Comparison of ENCODE assay signal across 15 cellular contexts in the genomic region with DNA sequence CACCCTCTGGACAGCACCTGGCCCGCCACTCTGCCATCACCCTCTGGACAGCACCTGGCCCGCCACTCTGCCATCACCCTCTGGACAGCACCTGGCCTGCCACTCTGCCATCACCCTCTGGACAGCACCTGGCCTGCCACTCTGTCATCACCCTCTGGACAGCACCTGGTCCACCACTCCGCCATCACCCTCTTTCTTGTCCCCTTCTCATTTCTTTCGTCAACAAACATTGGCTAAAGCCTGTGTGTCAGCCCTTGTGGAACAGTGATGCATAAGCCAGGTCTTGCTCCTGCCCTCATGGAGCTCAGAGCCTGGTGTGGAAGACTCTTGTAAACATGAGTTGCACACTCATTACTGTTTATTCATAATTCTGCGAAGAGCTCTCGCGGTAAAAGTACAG. TPM values are rescaled to one million over a fixed set of nuclear protein-coding genes. Genes with fewer than 3 reads are reported as not detected.
DNase-seq lines count a peak whose midpoint lies in the region; ATAC-seq and TF ChIP-seq lines count a peak whose summit lies in the region.
"Had no signal": no experiment of that assay in that cellular context is flagged by ENCODE, and none has a peak within 500 bp of the region (broad histone marks: within the 10 kb centered on the region; RNA-seq: fewer than 3 reads in every experiment).

No MANE protein-coding gene starts in this region.

- H3K36me3 ChIP-seq in gastrocnemius medialis, result no peaks in the 10 kb centered on the region

- H3K27ac ChIP-seq in foreskin keratinocyte, result no peak overlapping the region
- no peak overlapping the region for H3K27ac ChIP-seq in gastrocnemius medialis

- H3K4me1 Mint-ChIP-seq in activated CD4-positive, alpha-beta T cell treated with anti-CD3 and anti-CD28 coated beads, Interleukin-2, amount 10 ng/mL, durations not matched to agents 7 days and 5 days, result peaks cover 72% of the 10 kb centered on the region
- H3K4me1 Mint-ChIP-seq in T-cell, result peaks cover 65 to 76% (median 65%) of the 10 kb centered on the region in 3 donors
- peaks cover 40 to 48% of the 10 kb centered on the region in 2 donors for H3K4me1 Mint-ChIP-seq in effector memory CD8-positive, alpha-beta T cell (ENCODE audit: low read depth in 2 of 2)
- H3K4me1 Mint-ChIP-seq in stimulated activated effector memory CD8-positive, alpha-beta T cell treated with anti-CD3 and anti-CD28 coated beads, Interleukin-12 subunit alpha, Interleukin-12 subunit beta, amount 100 ng/mL, for 72 hours, result peaks cover 62% of the 10 kb centered on the region

- intact Hi-C loops in gastrocnemius medialis (cut with DNase I; ENCODE audit: low total_unique reads) (loop anchor here (2.0 kb wide), 1 partner anchor 21 kb away; no protein-coding TSS in a partner anchor), lower leg skin (cut with DNase I; ENCODE audit: low total_unique reads) (no loop called here)

- peak overlapping the region; percentile 71 for H3K27ac Mint-ChIP-seq in activated CD4-positive, alpha-beta T cell treated with anti-CD3 and anti-CD28 coated beads, Interleukin-2, amount 10 ng/mL, durations not matched to agents 7 days and 5 days
- peak overlapping the region; percentile 78 to 87 for H3K27ac Mint-ChIP-seq in T-cell
- peak overlapping the region; percentile 91 to 97 for H3K27ac Mint-ChIP-seq in effector memory CD8-positive, alpha-beta T cell
- H3K27ac Mint-ChIP-seq in stimulated activated effector memory CD8-positive, alpha-beta T cell treated with anti-CD3 and anti-CD28 coated beads, Interleukin-12 subunit alpha, Interleukin-12 subunit beta, amount 100 ng/mL, for 72 hours, result no peak overlapping the region

- H3K9me3 ChIP-seq in gastrocnemius medialis, result no peaks in the 10 kb centered on the region

- H3K4me3 ChIP-seq in gastrocnemius medialis (no peak overlapping the region), lower leg skin (ENCODE audit: low read depth, poor library complexity, severe bottlenecking) (no peak overlapping the region)

- 90 to 95% methylated on average over 7 of the region's 7 CpGs for WGBS in lower leg skin, 2 donors

- in situ Hi-C loops in gastrocnemius medialis (cut with MboI; ENCODE audit: low sequenced_read_pairs in 4 of 4), result no loop called here

- H3K9me3 Mint-ChIP-seq in activated CD4-positive, alpha-beta T cell treated with anti-CD3 and anti-CD28 coated beads, Interleukin-2, amount 10 ng/mL, durations not matched to agents 7 days and 5 days, result peaks cover 3% of the 10 kb centered on the region
- no peaks in the 10 kb centered on the region for H3K9me3 Mint-ChIP-seq in T-cell
- H3K9me3 Mint-ChIP-seq in effector memory CD8-positive, alpha-beta T cell, result no peaks in the 10 kb centered on the region
- no peaks in the 10 kb centered on the region for H3K9me3 Mint-ChIP-seq in stimulated activated effector memory CD8-positive, alpha-beta T cell treated with anti-CD3 and anti-CD28 coated beads, Interleukin-12 subunit alpha, Interleukin-12 subunit beta, amount 100 ng/mL, for 72 hours

- no peak for TF ChIP-seq CTCF in foreskin keratinocyte (conservative IDR thresholded peaks at IDR 0.05)
- no peak for TF ChIP-seq CTCF in gastrocnemius medialis (IDR thresholded peaks at IDR 0.05 in 4 of 5, conservative IDR thresholded peaks at IDR 0.05 in 1 of 5)
- TF ChIP-seq CTCF in lower leg skin (IDR thresholded peaks at IDR 0.05), result no peak

- H3K36me3 Mint-ChIP-seq in activated CD4-positive, alpha-beta T cell treated with anti-CD3 and anti-CD28 coated beads, Interleukin-2, amount 10 ng/mL, durations not matched to agents 7 days and 5 days (ENCODE audit: low read depth), result peaks cover 4% of the 10 kb centered on the region
- no peaks in the 10 kb centered on the region for H3K36me3 Mint-ChIP-seq in T-cell
- H3K36me3 Mint-ChIP-seq in effector memory CD8-positive, alpha-beta T cell (ENCODE audit: insufficient read depth), result peaks cover 2% of the 10 kb centered on the region
- peaks cover 7% of the 10 kb centered on the region for H3K36me3 Mint-ChIP-seq in stimulated activated effector memory CD8-positive, alpha-beta T cell treated with anti-CD3 and anti-CD28 coated beads, Interleukin-12 subunit alpha, Interleukin-12 subunit beta, amount 100 ng/mL, for 72 hours

- TF ChIP-seq POLR2A in gastrocnemius medialis (IDR thresholded peaks at IDR 0.05), result no peak
- no peak for TF ChIP-seq POLR2A in lower leg skin (IDR thresholded peaks at IDR 0.05)

- H3K27me3 ChIP-seq in foreskin keratinocyte (no peaks in the 10 kb centered on the region), gastrocnemius medialis (no peaks in the 10 kb centered on the region)

- no peak for DNase-seq in activated CD4-positive, alpha-beta T cell treated with anti-CD3 and anti-CD28 coated beads, Interleukin-2, amount 10 ng/mL, durations not matched to agents 7 days and 5 days
- DNase-seq in activated CD4-positive, alpha-beta T cell treated with anti-CD3 and anti-CD28 coated beads, Interleukin-2, amount 50 U/mL, for 1 hour, result no peak
- DNase-seq in T-cell, result no peak
- no peak for DNase-seq in effector memory CD8-positive, alpha-beta T cell
- no peak for DNase-seq in stimulated activated effector memory CD8-positive, alpha-beta T cell treated with anti-CD3 and anti-CD28 coated beads, Interleukin-12 subunit alpha, Interleukin-12 subunit beta, amount 100 ng/mL, for 72 hours (ENCODE audit: low spot score in 2 of 2)
- DNase-seq in foreskin keratinocyte, result no peak
- DNase-seq in gastrocnemius medialis, result no peak
- DNase-seq in lower leg skin (ENCODE audit: low spot score in 2 of 2), result no peak
- DNase-seq: activated CD4-positive, CD25-positive, alpha-beta regulatory T cell treated with anti-CD3 and anti-CD28 coated beads, Interleukin-2, amount 50 U/mL, for 72 hours; dermis blood vessel endothelial cell; GF-D8; hippocampal formation; NCI-H1694; NCI-H524; SW 1271 had no signal

- POLR2A ChIA-PET in activated CD4-positive, alpha-beta T cell treated with anti-CD3 and anti-CD28 coated beads, Interleukin-2, amount 10 ng/mL, durations not matched to agents 7 days and 5 days (lab: Charles Lee), result no interaction called here
- POLR2A ChIA-PET in T-cell (lab: Charles Lee), result interaction anchor here in 1 of 2 donors (0.7 kb wide), 1 partner anchor 34 kb away, joined by 6 read pairs; no protein-coding TSS in a partner anchor

- peaks cover 6% of the 10 kb centered on the region for H3K4me1 ChIP-seq in foreskin keratinocyte
- peaks cover 30 to 32% of the 10 kb centered on the region in 2 donors for H3K4me1 ChIP-seq in gastrocnemius medialis

- no peak overlapping the region for H3K4me3 Mint-ChIP-seq in activated CD4-positive, alpha-beta T cell treated with anti-CD3 and anti-CD28 coated beads, Interleukin-2, amount 10 ng/mL, durations not matched to agents 7 days and 5 days
- H3K4me3 Mint-ChIP-seq in T-cell, result peak overlapping the region; percentile 57 to 71 (median 69)
- peak overlapping the region; percentile 21 to 84 for H3K4me3 Mint-ChIP-seq in effector memory CD8-positive, alpha-beta T cell
- H3K4me3 Mint-ChIP-seq in stimulated activated effector memory CD8-positive, alpha-beta T cell treated with anti-CD3 and anti-CD28 coated beads, Interleukin-12 subunit alpha, Interleukin-12 subunit beta, amount 100 ng/mL, for 72 hours, result peak overlapping the region; percentile 66

- H3K27me3 Mint-ChIP-seq in activated CD4-positive, alpha-beta T cell treated with anti-CD3 and anti-CD28 coated beads, Interleukin-2, amount 10 ng/mL, durations not matched to agents 7 days and 5 days, result peaks cover 2% of the 10 kb centered on the region
- H3K27me3 Mint-ChIP-seq in T-cell, result no peaks in the 10 kb centered on the region
- no peaks in the 10 kb centered on the region for H3K27me3 Mint-ChIP-seq in effector memory CD8-positive, alpha-beta T cell

- CTCF ChIA-PET in activated CD4-positive, alpha-beta T cell treated with anti-CD3 and anti-CD28 coated beads, Interleukin-2, amount 10 ng/mL, durations not matched to agents 7 days and 5 days (lab: Charles Lee), result interaction anchor here (0.9 to 1.9 kb wide), 5 partner anchors 9 to 36 kb away, joined by 3 to 6 read pairs (median 3); partner anchors contain the start of gene CDK5R1
- CTCF ChIA-PET in T-cell (lab: Charles Lee), result interaction anchor here (0.6 to 1.5 kb wide), 5 partner anchors 8 to 74 kb away, joined by 3 to 7 read pairs (median 3); partner anchors contain the start of gene PSMD11 (in 1 of the 2)

- no peak for ATAC-seq in T-cell (replicated peaks in 1 of 4)
- ATAC-seq in effector memory CD8-positive, alpha-beta T cell (replicated peaks), result no peak
- ATAC-seq in stimulated activated effector memory CD8-positive, alpha-beta T cell treated with anti-CD3 and anti-CD28 coated beads, Interleukin-12 subunit alpha, Interleukin-12 subunit beta, amount 100 ng/mL, for 72 hours, result no peak
- ATAC-seq in foreskin keratinocyte, result no peak
- ATAC-seq in gastrocnemius medialis, result no peak

RNA-seq across cellular contexts. Expression of gene CDK5R1, which starts 31.2 kb away (rescaled TPM):
- 1 to 10 TPM; 4.1 to 4.6 TPM for total RNA-seq in activated CD4-positive, alpha-beta T cell treated with anti-CD3 and anti-CD28 coated beads, Interleukin-2, amount 10 ng/mL, durations not matched to agents 7 days and 5 days
- total RNA-seq in T-cell (10 to 100 TPM in 3 of 5 donors, 1 to 10 TPM in 2; 8.1 to 23.8 (median 14.7) TPM), foreskin keratinocyte (9.5 and 11.8 TPM in 2 replicates), gastrocnemius medialis (1 to 10 TPM in 3 of 4 donors, under 1 TPM in 1; 0.15 to 2.2 (median 1.5) TPM), lower leg skin (1 to 10 TPM; 3.3 to 5.8 (median 5.0) TPM)
- polyA plus RNA-seq in foreskin keratinocyte, result 4.5 and 4.9 TPM in 2 replicates
